Comparison of ENCODE assay signal across 8 cellular contexts in the genomic region with DNA sequence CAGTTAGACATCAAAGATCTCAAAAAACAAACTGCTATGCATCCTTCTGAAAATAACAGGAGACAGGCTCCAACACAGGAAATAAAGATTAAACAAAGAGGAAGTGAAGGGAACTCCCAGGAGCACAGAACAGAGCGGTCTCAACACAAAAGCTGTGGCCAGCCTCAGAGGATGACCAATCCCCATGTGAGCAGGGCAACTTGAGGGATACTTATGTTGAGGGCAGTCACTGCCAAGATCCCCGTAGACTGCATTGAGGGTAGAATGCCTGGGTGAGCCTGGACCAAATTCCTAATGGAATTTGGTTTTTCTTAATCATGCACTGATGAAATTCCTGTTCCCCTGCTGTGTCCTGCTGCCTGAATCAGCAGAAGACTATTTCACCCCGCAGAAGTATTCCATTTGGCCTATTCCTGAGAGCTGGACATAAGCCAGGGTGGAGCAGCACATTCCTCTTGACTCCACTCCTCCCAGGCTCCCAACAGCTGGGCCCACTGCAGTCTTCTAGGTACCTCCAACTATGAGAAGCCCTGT. TPM values are rescaled to one million over a fixed set of nuclear protein-coding genes. Genes with fewer than 3 reads are reported as not detected.
DNase-seq lines count a peak whose midpoint lies in the region; ATAC-seq and TF ChIP-seq lines count a peak whose summit lies in the region.

No MANE protein-coding gene starts in this region.

- TF ChIP-seq CTCF in CD14-positive monocyte (IDR thresholded peaks at IDR 0.05) (no peak), mammary epithelial cell (conservative IDR thresholded peaks at IDR 0.05 in 1 of 2, IDR thresholded peaks at IDR 0.05 in 1 of 2; ENCODE audit: extremely low read depth in 1 of 2, insufficient read depth in 1 of 2, low read depth in 1 of 2, low read length in 2 of 2) (no peak), liver (IDR thresholded peaks at IDR 0.05; ENCODE audit: low read depth, low read length, missing input control) (no peak), uterus (IDR thresholded peaks at IDR 0.05) (no peak)

- no peak for TF ChIP-seq RAD21 in liver (IDR thresholded peaks at IDR 0.05)

- peaks cover 0 to 3% (median 0%) of the 10 kb centered on the region in 7 donors for H3K9me3 Mint-ChIP-seq in CD14-positive monocyte

- H3K27me3 Mint-ChIP-seq in CD14-positive monocyte (ENCODE audit: low read depth in 3 of 3): peaks cover 0 to 2% (median 0%) of the 10 kb centered on the region in 3 donors

- H3K36me3 ChIP-seq in mammary epithelial cell (ENCODE audit: insufficient read depth, low read length) (no peaks in the 10 kb centered on the region), liver (ENCODE audit: control insufficient read depth in 4 of 4, insufficient read depth in 3 of 4, low read depth in 1 of 4, low read length in 3 of 4) (no peaks in the 10 kb centered on the region), uterus (no peaks in the 10 kb centered on the region)

- no peak overlapping the region for H2AFZ ChIP-seq in mammary epithelial cell (ENCODE audit: low read depth, low read length)

- DNase-seq in CD14-positive monocyte (ENCODE audit: low spot score) (peak; percentile 90), M059J (ENCODE audit: low read depth) (peak; percentile 95), mammary epithelial cell (peak; percentile 78), uterus (peak; percentile 48 to 76)

- H3K4me3 Mint-ChIP-seq in CD14-positive monocyte: no peak overlapping the region

- no peaks in the 10 kb centered on the region for H3K27me3 ChIP-seq in mammary epithelial cell (ENCODE audit: insufficient read depth, low read length)
- no peaks in the 10 kb centered on the region for H3K27me3 ChIP-seq in liver (ENCODE audit: control insufficient read depth in 4 of 4, insufficient read depth in 4 of 4, low read length in 3 of 4)
- no peaks in the 10 kb centered on the region for H3K27me3 ChIP-seq in uterus

- peaks cover 43% of the 10 kb centered on the region for H3K4me1 ChIP-seq in mammary epithelial cell (ENCODE audit: insufficient read depth, low read length)
- peaks cover 11 to 55% (median 32%) of the 10 kb centered on the region in 4 donors for H3K4me1 ChIP-seq in liver (ENCODE audit: control insufficient read depth in 4 of 4, insufficient read depth in 4 of 4, low read length in 3 of 4)
- peaks cover 0 to 6% of the 10 kb centered on the region in 2 donors for H3K4me1 ChIP-seq in uterus

- H3K27ac ChIP-seq in mammary epithelial cell (ENCODE audit: insufficient read depth, low read depth, low read length) (peak overlapping the region; percentile 45), liver (ENCODE audit: low read depth in 1 of 2, low read length in 2 of 2) (peak overlapping the region; percentile 51 to 68), uterus (peak overlapping the region; percentile 35 to 43)

- peak overlapping the region; percentile 35 for H3K4me2 ChIP-seq in mammary epithelial cell (ENCODE audit: insufficient read depth, low read depth, low read length)

- H3K4me3 ChIP-seq in mammary epithelial cell (replicated peaks in 1 of 3; ENCODE audit: insufficient read depth in 1 of 3, low read depth in 2 of 3, low read length in 3 of 3) (no peak overlapping the region), liver (ENCODE audit: low read depth in 1 of 3, low read length in 3 of 3) (no peak overlapping the region), uterus (no peak overlapping the region)

- CTCF ChIA-PET in mammary epithelial cell (lab: Charles Lee; ENCODE audit: low non-redundant PET): no interaction called here

- peaks cover 71% of the 10 kb centered on the region for H3K79me2 ChIP-seq in mammary epithelial cell (ENCODE audit: insufficient read depth, low read length)

- H3K9ac ChIP-seq in mammary epithelial cell (ENCODE audit: insufficient read depth, low read length) (no peak overlapping the region), liver (ENCODE audit: low read depth in 1 of 2, low read length in 2 of 2) (no peak overlapping the region)

- H3K27ac Mint-ChIP-seq in CD14-positive monocyte: peak overlapping the region in 6 of 7 donors; percentile 58 to 86 (median 65)

- peaks cover 49% of the 10 kb centered on the region for H3K4me1 Mint-ChIP-seq in CD14-positive monocyte

- intact Hi-C loops in CD14-positive monocyte (cut with micrococcal nuclease): loop anchor here in 1 of 2 donors (10.0 kb wide), 1 partner anchor 47 kb away; the partner anchor contains the start of gene JAK1
- intact Hi-C loops in mammary epithelial cell (cut with micrococcal nuclease): loop anchor here (5.0 kb wide), 1 partner anchor 50 kb away; the partner anchor contains the start of gene JAK1
- intact Hi-C loops in uterus (cut with DNase I; ENCODE audit: low total_unique reads): no loop called here

- dilution Hi-C loops in mammary epithelial cell (cut with HindIII; ENCODE audit: low sequenced_read_pairs): no loop called here

- no peak for TF ChIP-seq POLR2A in uterus (IDR thresholded peaks at IDR 0.05)

- H3K9me3 ChIP-seq in mammary epithelial cell (replicated peaks; ENCODE audit: insufficient read depth, low read length) (no peaks in the 10 kb centered on the region), liver (ENCODE audit: control insufficient read depth in 4 of 4, low read length in 3 of 4) (no peaks in the 10 kb centered on the region), uterus (no peaks in the 10 kb centered on the region)

- in situ Hi-C loops in mammary epithelial cell (cut with MboI; ENCODE audit: low sequenced_read_pairs in 2 of 2): no loop called here

- 22% methylated on average over 3 of the region's 3 CpGs for WGBS in mammary epithelial cell (ENCODE audit: low coverage, missing lambda C conversion rate)
- WGBS in liver: 53% methylated on average over 3 of the region's 3 CpGs

- BruUV-seq in mammary epithelial cell (replicated peaks; lab: Mats Ljungman, UMichigan): no TSS peak

- ATAC-seq in GM18520 (IDR thresholded peaks at IDR 0.05; ENCODE audit: unreplicated experiment): no peak
- no peak for ATAC-seq in GM21528 (IDR thresholded peaks at IDR 0.05; ENCODE audit: low FRiP score, unreplicated experiment)
- no peak for ATAC-seq in HG03097 (IDR thresholded peaks at IDR 0.05; ENCODE audit: low FRiP score, unreplicated experiment)

- H3K36me3 Mint-ChIP-seq in CD14-positive monocyte: peaks cover 3 to 4% of the 10 kb centered on the region in 2 donors

- no peaks in the 10 kb centered on the region for H4K20me1 ChIP-seq in mammary epithelial cell (ENCODE audit: insufficient read depth, low read length)

TF ChIP-seq in liver, 16 proteins besides CTCF, POLR2A, EP300 and RAD21:
- no peak for TF ChIP-seq SP1 (IDR thresholded peaks at IDR 0.05)
- TF ChIP-seq NR2F2 (IDR thresholded peaks at IDR 0.05): peak; percentile 19
- TF ChIP-seq, protein P1, sequence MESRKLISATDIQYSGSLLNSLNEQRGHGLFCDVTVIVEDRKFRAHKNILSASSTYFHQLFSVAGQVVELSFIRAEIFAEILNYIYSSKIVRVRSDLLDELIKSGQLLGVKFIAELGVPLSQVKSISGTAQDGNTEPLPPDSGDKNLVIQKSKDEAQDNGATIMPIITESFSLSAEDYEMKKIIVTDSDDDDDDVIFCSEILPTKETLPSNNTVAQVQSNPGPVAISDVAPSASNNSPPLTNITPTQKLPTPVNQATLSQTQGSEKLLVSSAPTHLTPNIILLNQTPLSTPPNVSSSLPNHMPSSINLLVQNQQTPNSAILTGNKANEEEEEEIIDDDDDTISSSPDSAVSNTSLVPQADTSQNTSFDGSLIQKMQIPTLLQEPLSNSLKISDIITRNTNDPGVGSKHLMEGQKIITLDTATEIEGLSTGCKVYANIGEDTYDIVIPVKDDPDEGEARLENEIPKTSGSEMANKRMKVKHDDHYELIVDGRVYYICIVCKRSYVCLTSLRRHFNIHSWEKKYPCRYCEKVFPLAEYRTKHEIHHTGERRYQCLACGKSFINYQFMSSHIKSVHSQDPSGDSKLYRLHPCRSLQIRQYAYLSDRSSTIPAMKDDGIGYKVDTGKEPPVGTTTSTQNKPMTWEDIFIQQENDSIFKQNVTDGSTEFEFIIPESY (IDR thresholded peaks at IDR 0.05): no peak
TF ChIP-seq in liver: peak in this region for 1.

RNA-seq across cellular contexts. Expression of gene JAK1, which starts 49.0 kb away (rescaled TPM):
- polyA plus RNA-seq in CD14-positive monocyte (10 to 100 TPM; 43.1 to 72.6 TPM), mammary epithelial cell (41.4 TPM), liver (10 to 100 TPM; 24.1 to 25.6 TPM)
- total RNA-seq in M059J (2014; rRNA removed; shearing (Covaris generic)): 56.2 and 90.9 TPM in 2 replicates
- total RNA-seq in mammary epithelial cell (100 to 1,000 TPM in 1 of 2 donors, 10 to 100 TPM in 1; 74.9 to 125 TPM), liver (10 to 100 TPM; 43.3 to 68.6 TPM), uterus (100 to 1,000 TPM in 3 of 4 donors, 10 to 100 TPM in 1; 70.9 to 136 (median 125) TPM)
- polyA minus RNA-seq in mammary epithelial cell: 87.6 TPM
